ENCODE assay signal across 1 cellular context in genomic region chr18:3245853-3246635, GRCh38.
A peak's percentile ranks its signal among the peaks of the same experiment; 100 is the strongest.
TF ChIP-seq lines count a peak whose summit lies in the region.

No MANE protein-coding gene starts in this region.

TF ChIP-seq in HepG2, 621 proteins besides CTCF, POLR2A, EP300 and RAD21 (continued from another document):
- TF ChIP-seq ATF2 (CRISPR knock-in tag; IDR thresholded peaks at IDR 0.05) (peak; percentile 71; the same call in 1 of the 2 replicates), ZSCAN25 (CRISPR knock-in tag; IDR thresholded peaks at IDR 0.05) (0 out of 2 replicates have a peak, but pooled peaks have one; percentile 43), RXRA (CRISPR knock-in tag; IDR thresholded peaks at IDR 0.05) (peak; percentile 73), HBP1 (CRISPR knock-in tag; IDR thresholded peaks at IDR 0.05; ENCODE audit: low read depth) (no peak), ZNF350 (CRISPR knock-in tag; IDR thresholded peaks at IDR 0.05; ENCODE audit: borderline replicate concordance, low read depth) (peak; percentile 73; the same call in 1 of the 2 replicates), ZNF160 (CRISPR knock-in tag; IDR thresholded peaks at IDR 0.05) (peak; percentile 57; the same call in 1 of the 2 replicates), ZNF768 (CRISPR knock-in tag; IDR thresholded peaks at IDR 0.05) (0 out of 2 replicates have a peak, but pooled peaks have one; percentile 35), ZFY (CRISPR knock-in tag; IDR thresholded peaks at IDR 0.05) (no peak), ZNF770 (CRISPR knock-in tag; IDR thresholded peaks at IDR 0.05) (peak; percentile 63), DMAP1 (CRISPR knock-in tag; IDR thresholded peaks at IDR 0.05) (peak; percentile 34; the same call in 1 of the 2 replicates), ZNF816 (CRISPR knock-in tag; IDR thresholded peaks at IDR 0.05; ENCODE audit: borderline replicate concordance) (no peak), KDM5A (IDR thresholded peaks at IDR 0.05; ENCODE audit: borderline replicate concordance, low read length) (peak; percentile 54), JARID2 (CRISPR knock-in tag; IDR thresholded peaks at IDR 0.05; ENCODE audit: insufficient replicate concordance) (peak; percentile 47), MAX (IDR thresholded peaks at IDR 0.05) (peak; percentile 53), CCAR2 (optimal IDR thresholded peaks at IDR 0.05; ENCODE audit: low read depth, low read length) (peak; percentile 47), ZNF274 (CRISPR knock-in tag; IDR thresholded peaks at IDR 0.05) (0 out of 2 replicates have a peak, but pooled peaks have one; percentile 28), MXD3 (CRISPR knock-in tag; IDR thresholded peaks at IDR 0.05) (no peak), REPIN1 (CRISPR knock-in tag; IDR thresholded peaks at IDR 0.05; ENCODE audit: borderline replicate concordance, low read depth) (peak; percentile 93), HDAC2 (CRISPR knock-in tag; IDR thresholded peaks at IDR 0.05) (peak; percentile 70; the same call in 1 of the 2 replicates), ZNF577 (CRISPR knock-in tag; IDR thresholded peaks at IDR 0.05; ENCODE audit: borderline replicate concordance, low read depth) (no peak), GABPB1 (CRISPR knock-in tag; IDR thresholded peaks at IDR 0.05) (peak; percentile 60), HNRNPLL (IDR thresholded peaks at IDR 0.05; ENCODE audit: low read depth, low read length, poor library complexity, severe bottlenecking) (peak; percentile 60), ZNF776 (CRISPR knock-in tag; IDR thresholded peaks at IDR 0.05) (no peak), MATR3 (CRISPR knock-in tag; IDR thresholded peaks at IDR 0.05) (no peak), TARDBP (CRISPR knock-in tag; IDR thresholded peaks at IDR 0.05) (peak; percentile 52; the same call in 1 of the 2 replicates), ZNF503 (CRISPR knock-in tag; IDR thresholded peaks at IDR 0.05) (no peak), NONO (IDR thresholded peaks at IDR 0.05) (no peak), NONO (CRISPR knock-in tag; conservative IDR thresholded peaks at IDR 0.05) (peak; percentile 75; the same call in 1 of the 2 replicates), WIZ (CRISPR knock-in tag; IDR thresholded peaks at IDR 0.05) (no peak), THRA (CRISPR knock-in tag; IDR thresholded peaks at IDR 0.05; ENCODE audit: borderline replicate concordance) (peak; percentile 77), ARNT2 (CRISPR knock-in tag; IDR thresholded peaks at IDR 0.05; ENCODE audit: low read depth) (no peak), CENPX (CRISPR knock-in tag; IDR thresholded peaks at IDR 0.05) (no peak), ZNF788 (CRISPR knock-in tag; IDR thresholded peaks at IDR 0.05; ENCODE audit: borderline replicate concordance) (peak; percentile 65; the same call in 1 of the 2 replicates), ONECUT2 (CRISPR knock-in tag; IDR thresholded peaks at IDR 0.05) (no peak; the same call in 1 of the 2 replicates), MTF2 (CRISPR knock-in tag; IDR thresholded peaks at IDR 0.05; ENCODE audit: borderline replicate concordance) (peak; percentile 18; the same call in 1 of the 2 replicates), NCOA1 (CRISPR knock-in tag; IDR thresholded peaks at IDR 0.05) (peak; percentile 64; the same call in 1 of the 2 replicates), LBX2 (CRISPR knock-in tag; IDR thresholded peaks at IDR 0.05; ENCODE audit: borderline replicate concordance) (no peak), TOE1 (CRISPR knock-in tag; IDR thresholded peaks at IDR 0.05) (0 out of 2 replicates have a peak, but pooled peaks have one; percentile 31), SMAD9 (CRISPR knock-in tag; IDR thresholded peaks at IDR 0.05) (no peak), ZNF263 (CRISPR knock-in tag; IDR thresholded peaks at IDR 0.05) (0 out of 2 replicates have a peak, but pooled peaks have one; percentile 17), GPN1 (CRISPR knock-in tag; IDR thresholded peaks at IDR 0.05; ENCODE audit: borderline replicate concordance) (no peak), CBX1 (IDR thresholded peaks at IDR 0.05; ENCODE audit: low read depth) (no peak), MXD4 (CRISPR knock-in tag; IDR thresholded peaks at IDR 0.05) (peak; percentile 55), IRF1 (CRISPR knock-in tag; IDR thresholded peaks at IDR 0.05; ENCODE audit: low read depth) (no peak), BORCS8-MEF2B (CRISPR knock-in tag; IDR thresholded peaks at IDR 0.05) (peak; percentile 80), ZBTB7B (CRISPR knock-in tag; IDR thresholded peaks at IDR 0.05) (peak; percentile 94), ESRRA (CRISPR knock-in tag; IDR thresholded peaks at IDR 0.05; ENCODE audit: low read depth) (0 out of 2 replicates have a peak, but pooled peaks have one; percentile 34), ZNF841 (CRISPR knock-in tag; IDR thresholded peaks at IDR 0.05; ENCODE audit: borderline replicate concordance) (no peak), PCBP2 (optimal IDR thresholded peaks at IDR 0.05; ENCODE audit: low read depth, low read length, poor library complexity, severe bottlenecking) (no peak), PRDM15 (CRISPR knock-in tag; IDR thresholded peaks at IDR 0.05) (no peak), ZKSCAN8 (CRISPR knock-in tag; IDR thresholded peaks at IDR 0.05; ENCODE audit: borderline replicate concordance) (peak; percentile 52; the same call in 1 of the 2 replicates), ZNF891 (CRISPR knock-in tag; IDR thresholded peaks at IDR 0.05) (no peak), TIGD3 (CRISPR knock-in tag; IDR thresholded peaks at IDR 0.05; ENCODE audit: borderline replicate concordance) (no peak), ZNF703 (CRISPR knock-in tag; IDR thresholded peaks at IDR 0.05; ENCODE audit: borderline replicate concordance) (no peak), ZEB1 (IDR thresholded peaks at IDR 0.05; ENCODE audit: insufficient replicate concordance, low read depth) (peak; percentile 31), HMG20A (CRISPR knock-in tag; IDR thresholded peaks at IDR 0.05; ENCODE audit: borderline replicate concordance) (peak; percentile 32; the same call in 1 of the 2 replicates)
